In the genomic region with DNA sequence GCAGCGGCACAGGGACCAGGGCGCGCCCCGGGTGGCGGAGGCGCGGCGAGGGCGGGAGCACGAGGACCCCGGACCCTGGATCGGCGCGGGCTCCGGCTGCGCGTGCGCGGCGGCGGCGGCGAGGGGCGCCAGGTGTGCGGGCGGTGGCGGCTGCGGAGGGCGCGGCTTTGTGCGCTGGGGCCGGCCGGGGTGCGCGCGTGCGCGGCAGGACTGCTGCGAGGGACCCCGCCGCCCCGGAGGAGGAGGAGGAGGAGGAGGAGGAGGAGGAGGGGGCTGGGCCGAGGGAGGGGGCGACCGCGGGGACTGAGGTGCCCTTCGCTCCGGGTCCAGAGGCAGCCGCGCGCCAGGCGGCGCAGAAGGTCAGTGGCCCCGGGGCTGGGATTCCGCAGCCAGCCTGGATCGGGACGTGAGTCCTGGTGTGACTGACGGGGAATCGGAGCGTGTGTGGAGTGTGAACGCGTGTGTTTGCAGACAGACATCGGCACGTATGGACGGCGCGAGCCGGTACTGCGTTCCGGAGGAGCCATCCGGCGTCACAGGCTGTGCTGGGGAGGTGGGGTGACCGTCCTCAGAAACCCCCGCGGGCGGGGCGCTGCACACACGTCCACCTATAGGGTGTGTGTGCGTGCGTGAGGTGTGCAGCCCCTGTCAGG, we compare ENCODE assay signal across 10 cellular contexts. TPM values are rescaled to one million over a fixed set of nuclear protein-coding genes. Genes with fewer than 3 reads are reported as not detected.
DNase-seq lines count a peak whose midpoint lies in the region; ATAC-seq and TF ChIP-seq lines count a peak whose summit lies in the region.
"Had no signal": no experiment of that assay in that cellular context is flagged by ENCODE, and none has a peak within 500 bp of the region (broad histone marks: within the 10 kb centered on the region; RNA-seq: fewer than 3 reads in every experiment).

No MANE protein-coding gene starts in this region.

- H3K27me3 ChIP-seq in heart left ventricle: peaks cover 18 to 56% (median 26%) of the 10 kb centered on the region in 9 donors

- TF ChIP-seq CTCF in heart left ventricle (IDR thresholded peaks at IDR 0.05): no peak
- no peak for TF ChIP-seq CTCF in WTC11 (IDR thresholded peaks at IDR 0.05)
- no peak for TF ChIP-seq CTCF in type B pancreatic cell (conservative IDR thresholded peaks at IDR 0.05)

- H3K4me1 ChIP-seq in heart left ventricle: peaks cover 0 to 15% (median 0%) of the 10 kb centered on the region in 12 donors

- CTCF ChIA-PET in WTC11 (lab: Charles Lee): interaction anchor here (0.7 to 4.2 kb wide), 37 partner anchors 9 to 424 kb away, joined by 3 to 70 read pairs (median 5); a partner anchor contains a TSS

- no peaks in the 10 kb centered on the region for H3K9me3 ChIP-seq in heart left ventricle

- no peak for TF ChIP-seq POLR2A in heart left ventricle (IDR thresholded peaks at IDR 0.05)

- H3K4me3 Mint-ChIP-seq in WTC11 (peak overlapping the region; percentile 89), type B pancreatic cell (peak overlapping the region; percentile 86)

- H3K9me3 Mint-ChIP-seq in WTC11 (no peaks in the 10 kb centered on the region), type B pancreatic cell (no peaks in the 10 kb centered on the region)
- H3K9me3 Mint-ChIP-seq: IgD-negative memory B cell had no signal

- DNase-seq in heart left ventricle (no peak), Right ventricle myocardium superior (no peak), WTC11 (ENCODE audit: low spot score) (peak; percentile 76), iPS-NIHi7 (ENCODE audit: extremely low spot score) (peak; percentile 83), type B pancreatic cell (ENCODE audit: extremely low spot score, unreplicated experiment) (no peak), Kasumi-1 (lab: John Stamatoyannopoulos, UW) (no peak), GM19240 (ENCODE audit: insufficient read length, low spot score) (no peak)

- no peak overlapping the region for H3K27ac Mint-ChIP-seq in WTC11
- H3K27ac Mint-ChIP-seq in type B pancreatic cell: no peak overlapping the region
- H3K27ac Mint-ChIP-seq: IgD-negative memory B cell had no signal

- H3K36me3 Mint-ChIP-seq in WTC11 (no peaks in the 10 kb centered on the region), type B pancreatic cell (no peaks in the 10 kb centered on the region)
- H3K36me3 Mint-ChIP-seq: IgD-negative memory B cell had no signal

- H3K27me3 Mint-ChIP-seq in WTC11 (ENCODE audit: low read depth) (peaks cover 19% of the 10 kb centered on the region), type B pancreatic cell (peaks cover 55% of the 10 kb centered on the region)

- peak in 1 of 4 donors; percentile 13 for ATAC-seq in heart left ventricle
- no peak for ATAC-seq in Right ventricle myocardium superior (ENCODE audit: poor library complexity)
- peak; percentile 71 for ATAC-seq in WTC11
- no peak for ATAC-seq in GM21528 (IDR thresholded peaks at IDR 0.05; ENCODE audit: low FRiP score, unreplicated experiment)

- WGBS in heart left ventricle, 4 donors: 1 to 2% (median 1%) methylated on average over 37 to 80 of the region's 80 CpGs

- peak overlapping the region in 7 of 12 donors; percentile 15 to 42 (median 25) for H3K4me3 ChIP-seq in heart left ventricle

- POLR2A ChIA-PET in WTC11 (lab: Charles Lee): interaction anchor here (0.8 to 1.5 kb wide), 3 partner anchors 10 to 47 kb away, joined by 3 to 4 read pairs (median 3); no protein-coding TSS in a partner anchor

- peaks cover 7% of the 10 kb centered on the region for H3K4me1 Mint-ChIP-seq in WTC11
- peaks cover 3% of the 10 kb centered on the region for H3K4me1 Mint-ChIP-seq in type B pancreatic cell (ENCODE audit: unreplicated experiment)

- no peaks in the 10 kb centered on the region for H3K36me3 ChIP-seq in heart left ventricle

- intact Hi-C loops in heart left ventricle (cut with DNase I): no loop called here
- intact Hi-C loops in Right ventricle myocardium superior (cut with DNase I): no loop called here

- no peak overlapping the region for H3K27ac ChIP-seq in heart left ventricle

TF ChIP-seq in WTC11, 78 proteins besides CTCF, POLR2A, EP300 and RAD21 (continues in another document):
- TF ChIP-seq CREB1 (CRISPR knock-in tag; IDR thresholded peaks at IDR 0.05) (no peak), ZNF396 (CRISPR knock-in tag; IDR thresholded peaks at IDR 0.05; ENCODE audit: borderline replicate concordance) (no peak), MYBL2 (CRISPR knock-in tag; IDR thresholded peaks at IDR 0.05) (no peak), ZNF671 (CRISPR knock-in tag; IDR thresholded peaks at IDR 0.05) (no peak), ELF4 (CRISPR knock-in tag; IDR thresholded peaks at IDR 0.05; ENCODE audit: low read depth) (no peak), FOXJ3 (CRISPR knock-in tag; IDR thresholded peaks at IDR 0.05; ENCODE audit: borderline replicate concordance) (no peak), NR3C1 (CRISPR knock-in tag; conservative IDR thresholded peaks at IDR 0.05; ENCODE audit: low read depth) (no peak), GRHL2 (CRISPR knock-in tag; IDR thresholded peaks at IDR 0.05; ENCODE audit: insufficient replicate concordance, severe bottlenecking) (no peak), TEAD4 (CRISPR knock-in tag; IDR thresholded peaks at IDR 0.05) (no peak)
- TF ChIP-seq, protein P1, sequence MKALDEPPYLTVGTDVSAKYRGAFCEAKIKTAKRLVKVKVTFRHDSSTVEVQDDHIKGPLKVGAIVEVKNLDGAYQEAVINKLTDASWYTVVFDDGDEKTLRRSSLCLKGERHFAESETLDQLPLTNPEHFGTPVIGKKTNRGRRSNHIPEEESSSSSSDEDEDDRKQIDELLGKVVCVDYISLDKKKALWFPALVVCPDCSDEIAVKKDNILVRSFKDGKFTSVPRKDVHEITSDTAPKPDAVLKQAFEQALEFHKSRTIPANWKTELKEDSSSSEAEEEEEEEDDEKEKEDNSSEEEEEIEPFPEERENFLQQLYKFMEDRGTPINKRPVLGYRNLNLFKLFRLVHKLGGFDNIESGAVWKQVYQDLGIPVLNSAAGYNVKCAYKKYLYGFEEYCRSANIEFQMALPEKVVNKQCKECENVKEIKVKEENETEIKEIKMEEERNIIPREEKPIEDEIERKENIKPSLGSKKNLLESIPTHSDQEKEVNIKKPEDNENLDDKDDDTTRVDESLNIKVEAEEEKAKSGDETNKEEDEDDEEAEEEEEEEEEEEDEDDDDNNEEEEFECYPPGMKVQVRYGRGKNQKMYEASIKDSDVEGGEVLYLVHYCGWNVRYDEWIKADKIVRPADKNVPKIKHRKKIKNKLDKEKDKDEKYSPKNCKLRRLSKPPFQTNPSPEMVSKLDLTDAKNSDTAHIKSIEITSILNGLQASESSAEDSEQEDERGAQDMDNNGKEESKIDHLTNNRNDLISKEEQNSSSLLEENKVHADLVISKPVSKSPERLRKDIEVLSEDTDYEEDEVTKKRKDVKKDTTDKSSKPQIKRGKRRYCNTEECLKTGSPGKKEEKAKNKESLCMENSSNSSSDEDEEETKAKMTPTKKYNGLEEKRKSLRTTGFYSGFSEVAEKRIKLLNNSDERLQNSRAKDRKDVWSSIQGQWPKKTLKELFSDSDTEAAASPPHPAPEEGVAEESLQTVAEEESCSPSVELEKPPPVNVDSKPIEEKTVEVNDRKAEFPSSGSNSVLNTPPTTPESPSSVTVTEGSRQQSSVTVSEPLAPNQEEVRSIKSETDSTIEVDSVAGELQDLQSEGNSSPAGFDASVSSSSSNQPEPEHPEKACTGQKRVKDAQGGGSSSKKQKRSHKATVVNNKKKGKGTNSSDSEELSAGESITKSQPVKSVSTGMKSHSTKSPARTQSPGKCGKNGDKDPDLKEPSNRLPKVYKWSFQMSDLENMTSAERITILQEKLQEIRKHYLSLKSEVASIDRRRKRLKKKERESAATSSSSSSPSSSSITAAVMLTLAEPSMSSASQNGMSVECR (CRISPR knock-in tag; IDR thresholded peaks at IDR 0.05; ENCODE audit: borderline replicate concordance): peak; percentile 37; the same call in 1 of the 2 replicates
- TF ChIP-seq, protein P2, sequence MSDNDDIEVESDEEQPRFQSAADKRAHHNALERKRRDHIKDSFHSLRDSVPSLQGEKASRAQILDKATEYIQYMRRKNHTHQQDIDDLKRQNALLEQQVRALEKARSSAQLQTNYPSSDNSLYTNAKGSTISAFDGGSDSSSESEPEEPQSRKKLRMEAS (CRISPR knock-in tag; IDR thresholded peaks at IDR 0.05): no peak; the same call in 1 of the 2 replicates
- TF ChIP-seq, protein P3, sequence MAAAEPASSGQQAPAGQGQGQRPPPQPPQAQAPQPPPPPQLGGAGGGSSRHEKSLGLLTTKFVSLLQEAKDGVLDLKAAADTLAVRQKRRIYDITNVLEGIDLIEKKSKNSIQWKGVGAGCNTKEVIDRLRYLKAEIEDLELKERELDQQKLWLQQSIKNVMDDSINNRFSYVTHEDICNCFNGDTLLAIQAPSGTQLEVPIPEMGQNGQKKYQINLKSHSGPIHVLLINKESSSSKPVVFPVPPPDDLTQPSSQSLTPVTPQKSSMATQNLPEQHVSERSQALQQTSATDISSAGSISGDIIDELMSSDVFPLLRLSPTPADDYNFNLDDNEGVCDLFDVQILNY (CRISPR knock-in tag; IDR thresholded peaks at IDR 0.05): no peak
- TF ChIP-seq, protein P4, sequence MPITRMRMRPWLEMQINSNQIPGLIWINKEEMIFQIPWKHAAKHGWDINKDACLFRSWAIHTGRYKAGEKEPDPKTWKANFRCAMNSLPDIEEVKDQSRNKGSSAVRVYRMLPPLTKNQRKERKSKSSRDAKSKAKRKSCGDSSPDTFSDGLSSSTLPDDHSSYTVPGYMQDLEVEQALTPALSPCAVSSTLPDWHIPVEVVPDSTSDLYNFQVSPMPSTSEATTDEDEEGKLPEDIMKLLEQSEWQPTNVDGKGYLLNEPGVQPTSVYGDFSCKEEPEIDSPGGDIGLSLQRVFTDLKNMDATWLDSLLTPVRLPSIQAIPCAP (CRISPR knock-in tag; IDR thresholded peaks at IDR 0.05): no peak

RNA-seq across cellular contexts. Expression of a gene that starts 19.5 kb away (rescaled TPM):
- total RNA-seq in heart left ventricle: 10 to 100 TPM; 24.7 to 44.1 (median 36.5) TPM
- polyA plus RNA-seq in heart left ventricle: 10 to 100 TPM; 13.5 to 18.3 TPM
- total RNA-seq in Right ventricle myocardium superior: 46.8 TPM
- 64.5 to 72.8 TPM (median 65.4 TPM) in 3 replicates for total RNA-seq in WTC11 (2021)
- total RNA-seq in type B pancreatic cell (ENCODE audit: low replicate concordance): 49.7 and 74.2 TPM in 2 replicates

RNA-seq across cellular contexts. Expression of a gene that starts 27.3 kb away (rescaled TPM):
- under 1 TPM in 6 of 9 donors, not detected in 3; 0.08 to 0.44 (median 0.18) TPM for total RNA-seq in heart left ventricle
- polyA plus RNA-seq in heart left ventricle: under 1 TPM; 0.03 to 0.27 TPM
- 0.11 TPM for total RNA-seq in Right ventricle myocardium superior
- 14.4 to 15.2 TPM (median 14.6 TPM) in 3 replicates for total RNA-seq in WTC11 (2021)
- 1.3 and 1.5 TPM in 2 replicates for total RNA-seq in type B pancreatic cell (ENCODE audit: low replicate concordance)
- total RNA-seq: myocyte had no signal
- polyA plus RNA-seq: IgD-negative memory B cell had no signal

Comparison
In these comparisons a context has a peak if more than half of its experiments do, and no peak if none do; other contexts are left out.
1. DNase-seq: peak in WTC11 (single experiment) and iPS-NIHi7 (single experiment); none in heart left ventricle (0 of 5), Right ventricle myocardium superior (single experiment), type B pancreatic cell (single experiment), Kasumi-1 (0 of 2) and GM19240 (single experiment).